Comparison of ENCODE assay signal across 24 cellular contexts in the genomic region with DNA sequence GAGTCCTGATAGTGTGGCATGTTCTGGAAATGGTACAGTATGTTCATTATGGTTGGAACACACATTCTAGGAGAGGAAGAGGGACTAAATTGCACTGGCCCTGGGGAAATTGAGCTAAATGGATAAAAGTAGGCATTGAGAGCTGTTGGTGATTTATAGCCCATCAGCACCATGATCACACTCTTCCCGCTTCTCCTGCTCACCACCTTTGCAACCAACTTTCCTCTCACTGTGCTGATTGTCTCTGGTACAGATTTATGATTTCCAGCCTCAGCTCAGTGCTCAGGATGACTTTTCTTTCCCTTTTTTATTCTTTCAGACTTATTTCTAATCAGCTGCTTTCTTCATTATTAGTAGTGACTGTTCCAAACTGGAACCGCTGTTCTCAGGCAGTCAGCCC.
"Had no signal": no experiment of that assay in that cellular context is flagged by ENCODE, and none has a peak within 500 bp of the region (broad histone marks: within the 10 kb centered on the region; RNA-seq: fewer than 3 reads in every experiment).

No MANE protein-coding gene starts in this region.

- ATAC-seq: activated CD8-positive, alpha-beta T cell treated with anti-CD3 and anti-CD28 coated beads, Interleukin-2, amount 10 ng/mL, durations not matched to agents 7 days and 5 days; body of pancreas; SK-N-SH treated with all-trans-retinoic acid at 6 μM for 48 hours; WTC11 had no signal

- H3K4me1 ChIP-seq: ascending aorta, Peyer's patch had no signal

- H3K4me3 ChIP-seq: ascending aorta, body of pancreas, cardiac muscle cell, Peyer's patch, SJCRH30 had no signal

- H3K36me3 ChIP-seq: ascending aorta, cardiac muscle cell, Peyer's patch, SJCRH30 had no signal

- H3K27me3 ChIP-seq: ascending aorta, body of pancreas, cardiac muscle cell, Peyer's patch, SJCRH30 had no signal

- H3K4me3 Mint-ChIP-seq: activated CD8-positive, alpha-beta T cell treated with anti-CD3 and anti-CD28 coated beads, Interleukin-2, amount 10 ng/mL, durations not matched to agents 7 days and 5 days; T-helper 1 cell treated with Interleukin-12 subunit alpha and Interleukin-12 subunit beta and Interleukin-4 antibody, amounts not matched to agents 30 μg/mL and 1 μg/mL, for 36 hours; WTC11 had no signal

- DNase-seq: activated CD4-positive, alpha-beta T cell treated with anti-CD3 and anti-CD28 coated beads for 48 hours; activated CD4-positive, alpha-beta T cell treated with anti-CD3 and anti-CD28 coated beads, Interleukin-2, amount 50 U/mL, for 4 hours; activated CD4-positive, CD25-positive, alpha-beta regulatory T cell treated with anti-CD3 and anti-CD28 coated beads, Interleukin-2, amount 50 U/mL, for 72 hours; activated CD8-positive, alpha-beta memory T cell treated with anti-CD3 and anti-CD28 coated beads, Interleukin-2, amount 50 U/mL, for 48 hours; activated CD8-positive, alpha-beta T cell treated with anti-CD3 and anti-CD28 coated beads, Interleukin-2, amount 10 ng/mL, durations not matched to agents 7 days and 5 days; activated naive CD4-positive, alpha-beta T cell treated with anti-CD3 and anti-CD28 coated beads, Interleukin-2, amount 50 U/mL, for 16 hours; activated T-cell treated with anti-CD3 and anti-CD28 coated beads, Interleukin-2, amount 50 U/mL, for 1 hour; amniotic stem cell; body of pancreas; Karpas-422; NCI-H1048; NCI-H1694; NCI-H2029 treated with DMSO at 0.1 percent for 48 hours; NCI-H510A treated with DMSO at 0.1 percent for 48 hours; Peyer's patch; Right ventricle myocardium superior; SJCRH30; SW 1271 had no signal

- H3K9me3 Mint-ChIP-seq: T-helper 1 cell treated with Interleukin-12 subunit alpha and Interleukin-12 subunit beta and Interleukin-4 antibody, amounts not matched to agents 30 μg/mL and 1 μg/mL, for 36 hours; WTC11 had no signal

- H3K27ac ChIP-seq: ascending aorta, body of pancreas, cardiac muscle cell, Peyer's patch, RWPE1, SJCRH30 had no signal

- H3K9me3 ChIP-seq: ascending aorta, body of pancreas, Peyer's patch, SJCRH30 had no signal

- H3K27ac Mint-ChIP-seq: activated CD8-positive, alpha-beta T cell treated with anti-CD3 and anti-CD28 coated beads, Interleukin-2, amount 10 ng/mL, durations not matched to agents 7 days and 5 days; T-helper 1 cell treated with Interleukin-12 subunit alpha and Interleukin-12 subunit beta and Interleukin-4 antibody, amounts not matched to agents 30 μg/mL and 1 μg/mL, for 36 hours; WTC11 had no signal

- H3K36me3 Mint-ChIP-seq: WTC11 had no signal
